Comparison of ENCODE assay signal across 29 cellular contexts in the genomic region with DNA sequence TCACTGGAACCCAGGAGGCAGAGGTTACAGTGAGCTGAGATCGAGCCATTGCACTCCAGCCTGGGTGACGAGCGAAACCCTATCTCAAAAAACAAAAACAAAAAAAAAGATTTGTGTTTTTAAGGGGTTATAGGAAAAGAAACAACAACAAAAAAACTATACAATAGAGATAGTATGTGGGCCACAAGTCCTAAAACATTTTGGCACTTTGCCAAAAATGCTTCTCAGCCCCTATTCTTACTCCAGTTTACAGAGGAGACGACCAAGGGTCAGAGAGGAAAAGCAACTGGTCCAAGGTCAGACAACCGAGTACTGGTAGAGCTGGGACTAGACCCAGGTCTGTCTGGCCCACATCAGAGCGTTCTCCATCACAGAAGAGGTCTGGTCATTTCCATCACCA. TPM values are rescaled to one million over a fixed set of nuclear protein-coding genes. Genes with fewer than 3 reads are reported as not detected.
"Had no signal": no experiment of that assay in that cellular context is flagged by ENCODE, and none has a peak within 500 bp of the region (broad histone marks: within the 10 kb centered on the region; RNA-seq: fewer than 3 reads in every experiment).

No MANE protein-coding gene starts in this region.

- ATAC-seq: foreskin keratinocyte; heart right ventricle; left cardiac atrium; left lung; mucosa of descending colon; natural killer cell treated with Interleukin-12 subunit alpha and Interleukin-12 subunit beta and Interleukin-15 and Interleukin-18, amount 100 ng/mL, for 72 hours; sciatic nerve; stimulated activated naive CD8-positive, alpha-beta T cell treated with anti-CD3 and anti-CD28 coated beads, Interleukin-15, amount 100 ng/mL, for 72 hours; upper lobe of right lung had no signal

- H3K9ac ChIP-seq: parathyroid adenoma had no signal

- H3K27me3 ChIP-seq: esophagus muscularis mucosa, foreskin keratinocyte, suprapubic skin, upper lobe of right lung, uterus had no signal

- H3K4me1 ChIP-seq: foreskin keratinocyte, parathyroid adenoma had no signal

- H2AFZ ChIP-seq: parathyroid adenoma had no signal

- H3K27ac ChIP-seq: esophagus muscularis mucosa, foreskin keratinocyte, heart right ventricle, left lung, neutrophil, parathyroid adenoma, suprapubic skin, transverse colon, upper lobe of right lung, uterus had no signal

- H3K4me3 ChIP-seq: esophagus muscularis mucosa, heart right ventricle, left lung, mucosa of descending colon, smooth muscle cell, suprapubic skin, transverse colon, upper lobe of right lung, uterus had no signal

- H3K79me2 ChIP-seq: parathyroid adenoma had no signal

- H3K36me3 ChIP-seq: neutrophil, transverse colon, uterus had no signal

- H3K9me3 ChIP-seq: esophagus muscularis mucosa, heart right ventricle, left lung, mucosa of descending colon, neutrophil, suprapubic skin, transverse colon, upper lobe of right lung, uterus had no signal

- DNase-seq: effector CD8-positive, alpha-beta T cell; endodermal cell; foreskin keratinocyte; glutamatergic neuron; heart right ventricle; hippocampal formation; left cardiac atrium; mesenchymal stem cell; mucosa of descending colon; naive B cell; stimulated activated CD4-positive, alpha-beta T cell treated with anti-CD3 and anti-CD28 coated beads, Interleukin-12 subunit alpha, Interleukin-12 subunit beta, amount 100 ng/mL, for 4 hours; stimulated activated CD4-positive, alpha-beta T cell treated with anti-CD3 and anti-CD28 coated beads, Interleukin-1b, Interleukin-23, amount 100 ng/mL, for 48 hours; stimulated activated CD4-positive, alpha-beta T cell treated with anti-CD3 and anti-CD28 coated beads, Interleukin-4, amount 100 ng/mL, for 1 hour; stimulated activated CD8-positive, alpha-beta memory T cell treated with anti-CD3 and anti-CD28 coated beads, Interleukin-4, amount 100 ng/mL, for 48 hours; stimulated activated naive CD4-positive, alpha-beta T cell; stimulated activated naive CD8-positive, alpha-beta T cell treated with anti-CD3 and anti-CD28 coated beads, Interleukin-15, amount 100 ng/mL, for 72 hours; transverse colon; upper lobe of right lung; uterus had no signal

- FAIRE-seq: islet of Langerhans had no signal

- H3K4me2 ChIP-seq: smooth muscle cell had no signal

RNA-seq across cellular contexts. Expression of a gene that starts 33.9 kb away (rescaled TPM):
- total RNA-seq: foreskin keratinocyte, omental fat pad, sciatic nerve had no signal
- polyA plus RNA-seq: foreskin keratinocyte had no signal
